Comparison of ENCODE assay signal across 27 cellular contexts in genomic region chr17:38939987-38940386, GRCh38. TPM values are rescaled to one million over a fixed set of nuclear protein-coding genes. Genes with fewer than 3 reads are reported as not detected.
DNase-seq lines count a peak whose midpoint lies in the region; ATAC-seq and TF ChIP-seq lines count a peak whose summit lies in the region.
"Had no signal": no experiment of that assay in that cellular context is flagged by ENCODE, and none has a peak within 500 bp of the region (broad histone marks: within the 10 kb centered on the region; RNA-seq: fewer than 3 reads in every experiment).

No MANE protein-coding gene starts in this region.

- H3K9me2 ChIP-seq in GM23338 (ENCODE audit: insufficient read depth) = no peaks in the 10 kb centered on the region
- no peaks in the 10 kb centered on the region for H3K9me2 ChIP-seq in Loucy (replicated peaks; ENCODE audit: low read depth, low read length)

- intact Hi-C loops in psoas muscle (cut with DNase I) = no loop called here

- H3K36me3 ChIP-seq in GM23338 (ENCODE audit: insufficient read depth) = no peaks in the 10 kb centered on the region
- H3K36me3 ChIP-seq in Loucy (ENCODE audit: insufficient read depth, low read length) = no peaks in the 10 kb centered on the region
- no peaks in the 10 kb centered on the region for H3K36me3 ChIP-seq in psoas muscle (ENCODE audit: insufficient read depth in 1 of 2, low read depth in 1 of 2)
- H3K36me3 ChIP-seq: BE2C, BLaER1 had no signal

- H3K4me1 ChIP-seq in GM23338 (ENCODE audit: insufficient read depth) (peaks cover 6% of the 10 kb centered on the region; the same call in 1 of the 2 replicates), Loucy (ENCODE audit: insufficient read depth, low read length, poor library complexity, severe bottlenecking) (no peaks in the 10 kb centered on the region), psoas muscle (no peaks in the 10 kb centered on the region)
- H3K4me1 ChIP-seq: BE2C had no signal

- no peak overlapping the region for H3K4me3 ChIP-seq in GM23338
- H3K4me3 ChIP-seq in Loucy (ENCODE audit: low read length, poor library complexity, severe bottlenecking) = no peak overlapping the region
- H3K4me3 ChIP-seq in psoas muscle = no peak overlapping the region
- H3K4me3 ChIP-seq: BLaER1, GM12878 had no signal

- no peak for ATAC-seq in GM23338
- ATAC-seq in psoas muscle = peak in 3 of 4 donors; percentile 42 to 57 (median 56)
- ATAC-seq in GM18498 (IDR thresholded peaks at IDR 0.05; ENCODE audit: unreplicated experiment) = no peak
- no peak for ATAC-seq in GM18502 (IDR thresholded peaks at IDR 0.05; ENCODE audit: poor library complexity, unreplicated experiment)
- ATAC-seq: GM12878 had no signal

- H3K4me3 Mint-ChIP-seq in GM23338 = no peak overlapping the region
- H3K4me3 Mint-ChIP-seq: CD14-positive monocyte; CD4-positive, alpha-beta memory T cell; CD4-positive, CD25-positive, alpha-beta regulatory T cell; CD8-positive, alpha-beta memory T cell had no signal

- no peak overlapping the region for H3K4me2 ChIP-seq in GM23338
- H3K4me2 ChIP-seq in Loucy (ENCODE audit: low read depth, low read length, poor library complexity, severe bottlenecking) = no peak overlapping the region
- H3K4me2 ChIP-seq: BLaER1 had no signal

- no peak overlapping the region for H3K9ac ChIP-seq in Loucy (ENCODE audit: low read depth, low read length, poor library complexity, severe bottlenecking)
- H3K9ac ChIP-seq: BLaER1 had no signal

- H3K9me3 ChIP-seq in Loucy (ENCODE audit: insufficient read depth, low read depth, low read length) (no peaks in the 10 kb centered on the region), psoas muscle (no peaks in the 10 kb centered on the region)
- H3K9me3 ChIP-seq: BE2C, BLaER1 had no signal

- H3K79me2 ChIP-seq in GM23338 (replicated peaks; ENCODE audit: insufficient read depth) = no peaks in the 10 kb centered on the region
- H3K79me2 ChIP-seq in Loucy (ENCODE audit: insufficient read depth, low read length) = no peaks in the 10 kb centered on the region

- H3K27ac Mint-ChIP-seq in GM23338 = no peak overlapping the region
- H3K27ac Mint-ChIP-seq: CD14-positive monocyte; CD4-positive, CD25-positive, alpha-beta regulatory T cell; CD8-positive, alpha-beta memory T cell had no signal

- TF ChIP-seq CTCF in GM23338 (conservative IDR thresholded peaks at IDR 0.05; ENCODE audit: low read depth in 2 of 2) (no peak), Loucy (conservative IDR thresholded peaks at IDR 0.05; ENCODE audit: low read length) (no peak), psoas muscle (IDR thresholded peaks at IDR 0.05) (no peak)

- H3K4me1 Mint-ChIP-seq in GM23338 = peaks cover 5% of the 10 kb centered on the region
- H3K4me1 Mint-ChIP-seq: CD4-positive, alpha-beta memory T cell; CD8-positive, alpha-beta memory T cell had no signal

- H3K27ac ChIP-seq in GM23338 (ENCODE audit: low read depth) = no peak overlapping the region
- no peak overlapping the region for H3K27ac ChIP-seq in psoas muscle
- H3K27ac ChIP-seq: BLaER1 had no signal

- no peaks in the 10 kb centered on the region for H4K20me1 ChIP-seq in GM23338 (replicated peaks; ENCODE audit: insufficient read depth)
- no peaks in the 10 kb centered on the region for H4K20me1 ChIP-seq in Loucy (ENCODE audit: insufficient read depth, low read length, poor library complexity, severe bottlenecking)
- H4K20me1 ChIP-seq: BLaER1 had no signal

- no peak for DNase-seq in GM23338 (ENCODE audit: low spot score)
- DNase-seq in psoas muscle = no peak
- DNase-seq: 8988T; ACHN; BE2C; C1 segment of cervical spinal cord; CD4-positive, alpha-beta memory T cell; CD4-positive, CD25-positive, alpha-beta regulatory T cell; CD8-positive, alpha-beta memory T cell; COR-L47; DMS 273 treated with DMSO at 0.1 percent for 48 hours; DMS153; DMS53; DMS79; DND-41; EL; GDM1 had no signal

- no peaks in the 10 kb centered on the region for H3F3A ChIP-seq in GM23338 (replicated peaks; ENCODE audit: low read depth)
- H3F3A ChIP-seq in Loucy (ENCODE audit: low read depth) = no peaks in the 10 kb centered on the region

- H2AFZ ChIP-seq in GM23338 (peak overlapping the region; percentile 39; the same call in 1 of the 2 replicates), Loucy (ENCODE audit: low read length) (peak overlapping the region; percentile 58)

- H3K9me3 Mint-ChIP-seq in GM23338 = no peaks in the 10 kb centered on the region
- H3K9me3 Mint-ChIP-seq: CD4-positive, alpha-beta memory T cell; CD4-positive, CD25-positive, alpha-beta regulatory T cell; CD8-positive, alpha-beta memory T cell had no signal

- peaks cover 2% of the 10 kb centered on the region for H3K27me3 Mint-ChIP-seq in GM23338 (ENCODE audit: insufficient read depth, low read depth, poor library complexity)
- H3K27me3 Mint-ChIP-seq: CD4-positive, alpha-beta memory T cell had no signal

- H3K36me3 Mint-ChIP-seq in GM23338 (ENCODE audit: low read depth) = no peaks in the 10 kb centered on the region
- H3K36me3 Mint-ChIP-seq: CD14-positive monocyte; CD4-positive, alpha-beta memory T cell; CD4-positive, CD25-positive, alpha-beta regulatory T cell; CD8-positive, alpha-beta memory T cell had no signal

- H3K27me3 ChIP-seq in GM23338 (ENCODE audit: insufficient read depth) (no peaks in the 10 kb centered on the region), Loucy (ENCODE audit: insufficient read depth, low read length, poor library complexity, severe bottlenecking) (no peaks in the 10 kb centered on the region), psoas muscle (ENCODE audit: insufficient read depth in 3 of 3, low read length in 2 of 3) (no peaks in the 10 kb centered on the region)
- H3K27me3 ChIP-seq: BLaER1 had no signal

TF ChIP-seq in GM23338, 12 proteins besides CTCF, POLR2A, EP300 and RAD21 (continues in another document):
- no peak for TF ChIP-seq REST (IDR thresholded peaks at IDR 0.05; ENCODE audit: unreplicated experiment)
- TF ChIP-seq NANOG (IDR thresholded peaks at IDR 0.05; ENCODE audit: borderline replicate concordance) = no peak
- TF ChIP-seq EZH2 (IDR thresholded peaks at IDR 0.05; ENCODE audit: low read depth, unreplicated experiment) = no peak
- TF ChIP-seq EZH2phosphoT487 (IDR thresholded peaks at IDR 0.05; ENCODE audit: unreplicated experiment) = no peak
- no peak for TF ChIP-seq JUNB (IDR thresholded peaks at IDR 0.05; ENCODE audit: unreplicated experiment)
- no peak for TF ChIP-seq POLR2AphosphoS5 (IDR thresholded peaks at IDR 0.05; ENCODE audit: low read depth)
- no peak for TF ChIP-seq STAT1 (IDR thresholded peaks at IDR 0.05; ENCODE audit: unreplicated experiment)
- no peak for TF ChIP-seq ZNF331 (CRISPR knock-in tag; IDR thresholded peaks at IDR 0.05; ENCODE audit: low read depth)
- no peak for TF ChIP-seq ZNF114 (CRISPR knock-in tag; IDR thresholded peaks at IDR 0.05)
- TF ChIP-seq, protein P1, sequence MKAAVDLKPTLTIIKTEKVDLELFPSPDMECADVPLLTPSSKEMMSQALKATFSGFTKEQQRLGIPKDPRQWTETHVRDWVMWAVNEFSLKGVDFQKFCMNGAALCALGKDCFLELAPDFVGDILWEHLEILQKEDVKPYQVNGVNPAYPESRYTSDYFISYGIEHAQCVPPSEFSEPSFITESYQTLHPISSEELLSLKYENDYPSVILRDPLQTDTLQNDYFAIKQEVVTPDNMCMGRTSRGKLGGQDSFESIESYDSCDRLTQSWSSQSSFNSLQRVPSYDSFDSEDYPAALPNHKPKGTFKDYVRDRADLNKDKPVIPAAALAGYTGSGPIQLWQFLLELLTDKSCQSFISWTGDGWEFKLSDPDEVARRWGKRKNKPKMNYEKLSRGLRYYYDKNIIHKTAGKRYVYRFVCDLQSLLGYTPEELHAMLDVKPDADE (IDR thresholded peaks at IDR 0.05) = no peak

RNA-seq across cellular contexts. Expression of gene FBXO47, which starts 27.2 kb away (rescaled TPM):
- not detected in 2 replicates for total RNA-seq in GM23338 (2014; rRNA removed; shearing (Covaris generic))
- polyA plus RNA-seq in GM23338 (2016; fragmentation: Nextera tagmentation; extraction: Ambion mirVana) (not detected in 2 replicates), psoas muscle (under 1 TPM in 1 of 3 donors, not detected in 2; 0.03 TPM)
- not detected for total RNA-seq in psoas muscle
- total RNA-seq: A673; CD4-positive, alpha-beta memory T cell; CD4-positive, CD25-positive, alpha-beta regulatory T cell; CD8-positive, alpha-beta memory T cell; Daoy; G401; GM12878 had no signal
- polyA plus RNA-seq: AG04450; CD14-positive monocyte; CD4-positive, alpha-beta memory T cell; CD4-positive, CD25-positive, alpha-beta regulatory T cell; CD8-positive, alpha-beta memory T cell had no signal

Comparison
In these comparisons a context has a peak if more than half of its experiments do, and no peak if none do; other contexts are left out.
1. ATAC-seq: peak in psoas muscle (3 of 4); none in GM23338 (single experiment), GM18498 (single experiment) and GM18502 (single experiment).